Comparison of ENCODE assay signal across 8 cellular contexts in genomic region chr22:20523118-20523983, GRCh38. TPM values are rescaled to one million over a fixed set of nuclear protein-coding genes. Genes with fewer than 3 reads are reported as not detected.
DNase-seq lines count a peak whose midpoint lies in the region; TF ChIP-seq lines count a peak whose summit lies in the region.

No MANE protein-coding gene starts in this region.

- H3K36me3 Mint-ChIP-seq in activated T-helper 1 cell treated with anti-CD3 and anti-CD28 coated beads, Interleukin-12 subunit alpha, Interleukin-12 subunit beta, Interleukin-2, Interleukin-4 antibody, amounts not matched to agents 30 ng/mL and 10 ng/mL and 1 ng/mL, durations not matched to agents 14 hours and 24 hours and 36 hours (ENCODE audit: low read depth): peaks cover 44% of the 10 kb centered on the region

- H3K27ac ChIP-seq in HL-60 (replicated peaks): peak overlapping the region; percentile 15
- peak overlapping the region; percentile 57 for H3K27ac ChIP-seq in hepatocyte
- H3K27ac ChIP-seq in ovary: peak overlapping the region in 1 of 2 donors; percentile 46

- no peak for TF ChIP-seq EP300 in ovary (IDR thresholded peaks at IDR 0.05)

- intact Hi-C loops in activated T-helper 1 cell treated with anti-CD3 and anti-CD28 coated beads, Interleukin-12 subunit alpha, Interleukin-12 subunit beta, Interleukin-2, Interleukin-4 antibody, amounts not matched to agents 30 ng/mL and 10 ng/mL and 1 ng/mL, durations not matched to agents 14 hours and 24 hours and 36 hours (cut with micrococcal nuclease): loop anchor here (2.0 kb wide), 2 partner anchors 15 to 41 kb away; no protein-coding TSS in a partner anchor
- intact Hi-C loops in ovary (cut with DNase I): no loop called here

- peaks cover 74% of the 10 kb centered on the region for H4K20me1 ChIP-seq in hepatocyte (ENCODE audit: insufficient read depth, poor library complexity, severe bottlenecking)

- H3K9me3 Mint-ChIP-seq in activated T-helper 1 cell treated with anti-CD3 and anti-CD28 coated beads, Interleukin-12 subunit alpha, Interleukin-12 subunit beta, Interleukin-2, Interleukin-4 antibody, amounts not matched to agents 30 ng/mL and 10 ng/mL and 1 ng/mL, durations not matched to agents 14 hours and 24 hours and 36 hours: no peaks in the 10 kb centered on the region

- H3K27me3 ChIP-seq in HL-60 (ENCODE audit: insufficient read depth, poor library complexity, severe bottlenecking): no peaks in the 10 kb centered on the region
- H3K27me3 ChIP-seq in hepatocyte: no peaks in the 10 kb centered on the region
- no peaks in the 10 kb centered on the region for H3K27me3 ChIP-seq in ovary

- H3K36me3 ChIP-seq in hepatocyte (replicated peaks; ENCODE audit: insufficient read depth, low read depth) (no peaks in the 10 kb centered on the region), ovary (no peaks in the 10 kb centered on the region)

- DNase-seq in A172 (ENCODE audit: low spot score) (peak; percentile 31), HL-60 (ENCODE audit: low read depth in 1 of 2, low spot score in 1 of 2) (peak in 1 of 2 experiments; percentile 49), hepatocyte (ENCODE audit: low spot score) (no peak), ovary (no peak), DMS53 treated with DMSO at 0.1 percent for 48 hours (lab: John Stamatoyannopoulos, UW; ENCODE audit: unreplicated experiment) (no peak), KG1 (lab: John Stamatoyannopoulos, UW) (no peak), erythroblast (lab: John Stamatoyannopoulos, UW) (no peak)
- DNase-seq in activated T-helper 1 cell treated with anti-CD3 and anti-CD28 coated beads, Interleukin-12 subunit alpha, Interleukin-12 subunit beta, Interleukin-2, Interleukin-4 antibody, amounts not matched to agents 30 ng/mL and 10 ng/mL and 1 ng/mL, durations not matched to agents 14 hours and 24 hours and 36 hours (ENCODE audit: low spot score): no peak

- peak overlapping the region; percentile 19 for H3K4me3 Mint-ChIP-seq in activated T-helper 1 cell treated with anti-CD3 and anti-CD28 coated beads, Interleukin-12 subunit alpha, Interleukin-12 subunit beta, Interleukin-2, Interleukin-4 antibody, amounts not matched to agents 30 ng/mL and 10 ng/mL and 1 ng/mL, durations not matched to agents 14 hours and 24 hours and 36 hours

- H3K4me1 ChIP-seq in hepatocyte (ENCODE audit: insufficient read depth): peaks cover 23% of the 10 kb centered on the region
- peaks cover 18% of the 10 kb centered on the region for H3K4me1 ChIP-seq in ovary (ENCODE audit: insufficient read depth)

- H2AFZ ChIP-seq in hepatocyte: no peak overlapping the region

- TF ChIP-seq CTCF in HL-60 (IDR thresholded peaks at IDR 0.05; ENCODE audit: insufficient read depth, low read length) (no peak), hepatocyte (IDR thresholded peaks at IDR 0.05; ENCODE audit: poor library complexity) (no peak), ovary (IDR thresholded peaks at IDR 0.05) (no peak)

- H3K4me3 ChIP-seq in HL-60 (replicated peaks; ENCODE audit: insufficient read depth, low read length) (no peak overlapping the region), hepatocyte (no peak overlapping the region), ovary (no peak overlapping the region)

- TF ChIP-seq POLR2A in ovary (IDR thresholded peaks at IDR 0.05): no peak
- TF ChIP-seq POLR2A in erythroblast (IDR thresholded peaks at IDR 0.05; ENCODE audit: low read length): no peak

- peaks cover 96% of the 10 kb centered on the region for H3K79me2 ChIP-seq in hepatocyte

- H3K4me2 ChIP-seq in hepatocyte: no peak overlapping the region

- H3K9me3 ChIP-seq in hepatocyte (ENCODE audit: low read depth) (no peaks in the 10 kb centered on the region), ovary (no peaks in the 10 kb centered on the region)

- WGBS in hepatocyte (ENCODE audit: low lambda C conversion rate, missing lambda C conversion rate): 65% methylated on average over 7 of the region's 7 CpGs
- WGBS in ovary, 3 donors: 25 to 30% (median 28%) methylated on average over 7 of the region's 7 CpGs

- H3K27me3 Mint-ChIP-seq in activated T-helper 1 cell treated with anti-CD3 and anti-CD28 coated beads, Interleukin-12 subunit alpha, Interleukin-12 subunit beta, Interleukin-2, Interleukin-4 antibody, amounts not matched to agents 30 ng/mL and 10 ng/mL and 1 ng/mL, durations not matched to agents 14 hours and 24 hours and 36 hours (ENCODE audit: insufficient read depth): no peaks in the 10 kb centered on the region

- peaks cover 56% of the 10 kb centered on the region for H3K4me1 Mint-ChIP-seq in activated T-helper 1 cell treated with anti-CD3 and anti-CD28 coated beads, Interleukin-12 subunit alpha, Interleukin-12 subunit beta, Interleukin-2, Interleukin-4 antibody, amounts not matched to agents 30 ng/mL and 10 ng/mL and 1 ng/mL, durations not matched to agents 14 hours and 24 hours and 36 hours (ENCODE audit: low read depth)

- no peaks in the 10 kb centered on the region for H3K9me2 ChIP-seq in hepatocyte (replicated peaks; ENCODE audit: insufficient read depth)

- H3K27ac Mint-ChIP-seq in activated T-helper 1 cell treated with anti-CD3 and anti-CD28 coated beads, Interleukin-12 subunit alpha, Interleukin-12 subunit beta, Interleukin-2, Interleukin-4 antibody, amounts not matched to agents 30 ng/mL and 10 ng/mL and 1 ng/mL, durations not matched to agents 14 hours and 24 hours and 36 hours: peak overlapping the region; percentile 47

RNA-seq across cellular contexts. Expression of gene MED15, which starts 15.9 kb away (rescaled TPM):
- 24.7 and 29.7 TPM in 2 replicates for total RNA-seq in A172 (2014; rRNA removed; shearing (Covaris generic))
- 103 and 110 TPM in 2 replicates for total RNA-seq in activated T-helper 1 cell treated with anti-CD3 and anti-CD28 coated beads, Interleukin-12 subunit alpha, Interleukin-12 subunit beta, Interleukin-2, Interleukin-4 antibody, amounts not matched to agents 30 ng/mL and 10 ng/mL and 1 ng/mL, durations not matched to agents 14 hours and 24 hours and 36 hours
- total RNA-seq in hepatocyte (19.7 and 31.5 TPM in 2 replicates), ovary (10 to 100 TPM; 21.9 to 79.3 (median 69.5) TPM)
- polyA plus RNA-seq in hepatocyte (53.1 and 53.2 TPM in 2 replicates), ovary (10 to 100 TPM; 23.6 to 40.1 TPM)

RNA-seq across cellular contexts. Expression of gene KLHL22, which starts 27.8 kb away (rescaled TPM):
- total RNA-seq in A172 (2014; rRNA removed; shearing (Covaris generic)): 12.0 and 13.6 TPM in 2 replicates
- 18.8 and 21.9 TPM in 2 replicates for total RNA-seq in activated T-helper 1 cell treated with anti-CD3 and anti-CD28 coated beads, Interleukin-12 subunit alpha, Interleukin-12 subunit beta, Interleukin-2, Interleukin-4 antibody, amounts not matched to agents 30 ng/mL and 10 ng/mL and 1 ng/mL, durations not matched to agents 14 hours and 24 hours and 36 hours
- 32.5 and 38.0 TPM in 2 replicates for total RNA-seq in hepatocyte
- polyA plus RNA-seq in hepatocyte: 20.5 and 23.6 TPM in 2 replicates
- 10 to 100 TPM; 24.6 to 42.9 (median 28.7) TPM for total RNA-seq in ovary
- 10 to 100 TPM; 26.9 to 30.7 TPM for polyA plus RNA-seq in ovary
